In genomic region chr10:491667-492424, GRCh38 we compare ENCODE assay signal across 21 cellular contexts.
A peak's percentile ranks its signal among the peaks of the same experiment; 100 is the strongest.
DNase-seq lines count a peak whose midpoint lies in the region; TF ChIP-seq lines count a peak whose summit lies in the region.
"Had no signal": no experiment of that assay in that cellular context is flagged by ENCODE, and none has a peak within 500 bp of the region (broad histone marks: within the 10 kb centered on the region; RNA-seq: fewer than 3 reads in every experiment).

No MANE protein-coding gene starts in this region.

- DNase-seq in spleen (peak; percentile 48), medulla oblongata (ENCODE audit: extremely low spot score) (no peak), D341Med (ENCODE audit: low spot score) (no peak), NCI-H69 (lab: John Stamatoyannopoulos, UW) (no peak)
- DNase-seq in CD4-positive, alpha-beta memory T cell = no peak
- DNase-seq: AML-193; amniotic stem cell; GOT3; NCI-H187 treated with DMSO at 0.1 percent for 48 hours; NCI-H446 treated with DMSO at 0.1 percent for 48 hours; stimulated activated CD4-positive, alpha-beta T cell treated with anti-CD3 and anti-CD28 coated beads, Interleukin-4, amount 100 ng/mL, for 1 hour; T-helper 2 cell had no signal

- H3K4me1 Mint-ChIP-seq in CD4-positive, alpha-beta memory T cell = no peaks in the 10 kb centered on the region
- H3K4me1 Mint-ChIP-seq: activated T-helper 17 cell treated with anti-CD3 and anti-CD28 coated beads, Interleukin-2, amount 50 U/mL, for 72 hours had no signal

- CTCF ChIA-PET in CD4-positive, alpha-beta memory T cell (lab: Charles Lee; ENCODE audit: partially characterized antibody) = no interaction called here

- peaks cover 2 to 3% of the 10 kb centered on the region in 2 donors for H3K4me1 ChIP-seq in esophagus (ENCODE audit: control insufficient read depth in 2 of 2, insufficient read depth in 2 of 2, low read length in 1 of 2)
- H3K4me1 ChIP-seq in muscle layer of duodenum (ENCODE audit: control insufficient read depth in 1 of 2, insufficient read depth in 2 of 2, low read length in 2 of 2) = peaks cover 0 to 14% of the 10 kb centered on the region in 2 donors
- H3K4me1 ChIP-seq in spleen = peaks cover 0 to 9% (median 7%) of the 10 kb centered on the region in 6 donors
- H3K4me1 ChIP-seq in CD4-positive, alpha-beta memory T cell (ENCODE audit: insufficient read depth, low read length) = no peaks in the 10 kb centered on the region
- H3K4me1 ChIP-seq: Caco-2 had no signal

- 88% methylated on average over 16 of the region's 16 CpGs for WGBS in esophagus, 2 donors
- WGBS in spleen, 5 donors = 75 to 96% (median 90%) methylated on average over 15 to 16 of the region's 16 CpGs

- peaks cover 4 to 7% of the 10 kb centered on the region in 2 donors for H3K27me3 Mint-ChIP-seq in CD4-positive, alpha-beta memory T cell

- H3K36me3 ChIP-seq in esophagus (ENCODE audit: control insufficient read depth in 2 of 2, insufficient read depth in 2 of 2, low read length in 1 of 2) = no peaks in the 10 kb centered on the region
- H3K36me3 ChIP-seq in muscle layer of duodenum (ENCODE audit: control insufficient read depth in 1 of 2, insufficient read depth in 2 of 2, low read length in 2 of 2) = no peaks in the 10 kb centered on the region
- no peaks in the 10 kb centered on the region for H3K36me3 ChIP-seq in spleen
- no peaks in the 10 kb centered on the region for H3K36me3 ChIP-seq in CD4-positive, alpha-beta memory T cell (ENCODE audit: insufficient read depth, low read length)
- H3K36me3 ChIP-seq: neutrophil had no signal

- no peak for TF ChIP-seq POLR2A in spleen (IDR thresholded peaks at IDR 0.05)

- intact Hi-C loops in spleen (cut with DNase I; ENCODE audit: low total_unique reads) = no loop called here
- intact Hi-C loops in CD4-positive, alpha-beta memory T cell (cut with micrococcal nuclease) = no loop called here

- no peak overlapping the region for H3K27ac Mint-ChIP-seq in CD4-positive, alpha-beta memory T cell
- H3K27ac Mint-ChIP-seq: activated T-helper 17 cell treated with anti-CD3 and anti-CD28 coated beads, Interleukin-2, amount 50 U/mL, for 72 hours had no signal

- POLR2A ChIA-PET in CD4-positive, alpha-beta memory T cell (lab: Charles Lee; ENCODE audit: partially characterized antibody) = interaction anchor here (0.6 kb wide), 1 partner anchor 9 kb away, joined by 3 read pairs; no protein-coding TSS in a partner anchor

- H3K27ac ChIP-seq in VCaP (peak overlapping the region; percentile 76), esophagus (ENCODE audit: low read depth in 2 of 2, low read length in 1 of 2) (peak overlapping the region; percentile 66 to 89), muscle layer of duodenum (ENCODE audit: low read length) (peak overlapping the region; percentile 88), spleen (no peak overlapping the region)
- no peak overlapping the region for H3K27ac ChIP-seq in CD4-positive, alpha-beta memory T cell (ENCODE audit: low read depth, low read length)
- H3K27ac ChIP-seq: HL-60, neutrophil had no signal

- no peaks in the 10 kb centered on the region for H3K27me3 ChIP-seq in esophagus (ENCODE audit: control insufficient read depth in 1 of 2, insufficient read depth in 2 of 2, low read length in 2 of 2)
- H3K27me3 ChIP-seq in muscle layer of duodenum (ENCODE audit: low read depth, low read length) = no peaks in the 10 kb centered on the region
- peaks cover 0 to 26% (median 0%) of the 10 kb centered on the region in 7 donors for H3K27me3 ChIP-seq in spleen (replicated peaks in 1 of 7)
- peaks cover 3% of the 10 kb centered on the region for H3K27me3 ChIP-seq in CD4-positive, alpha-beta memory T cell (ENCODE audit: insufficient read depth, low read length)

- no peaks in the 10 kb centered on the region for H3K9me3 Mint-ChIP-seq in CD4-positive, alpha-beta memory T cell
- H3K9me3 Mint-ChIP-seq: activated T-helper 17 cell treated with anti-CD3 and anti-CD28 coated beads, Interleukin-2, amount 50 U/mL, for 72 hours had no signal

- no peaks in the 10 kb centered on the region for H3K36me3 Mint-ChIP-seq in CD4-positive, alpha-beta memory T cell

- TF ChIP-seq CTCF in VCaP (conservative IDR thresholded peaks at IDR 0.05) (no peak), spleen (IDR thresholded peaks at IDR 0.05 in 8 of 11, conservative IDR thresholded peaks at IDR 0.05 in 3 of 11) (no peak)

- H3K4me3 ChIP-seq in esophagus (ENCODE audit: low read depth in 1 of 2, low read length in 2 of 2) = no peak overlapping the region
- no peak overlapping the region for H3K4me3 ChIP-seq in muscle layer of duodenum (ENCODE audit: low read depth in 1 of 2, low read length in 2 of 2)
- no peak overlapping the region for H3K4me3 ChIP-seq in spleen
- H3K4me3 ChIP-seq in CD4-positive, alpha-beta memory T cell (ENCODE audit: low read length in 2 of 2) = no peak overlapping the region
- H3K4me3 ChIP-seq: K562, lung had no signal

- no peak overlapping the region for H3K4me3 Mint-ChIP-seq in CD4-positive, alpha-beta memory T cell
- H3K4me3 Mint-ChIP-seq: activated T-helper 17 cell treated with anti-CD3 and anti-CD28 coated beads, Interleukin-2, amount 50 U/mL, for 72 hours had no signal

- no peaks in the 10 kb centered on the region for H3K9me3 ChIP-seq in esophagus (ENCODE audit: control insufficient read depth in 2 of 2, insufficient read depth in 1 of 2, low read depth in 1 of 2, low read length in 1 of 2)
- H3K9me3 ChIP-seq in muscle layer of duodenum (ENCODE audit: control insufficient read depth in 1 of 2, low read length in 2 of 2) = no peaks in the 10 kb centered on the region
- no peaks in the 10 kb centered on the region for H3K9me3 ChIP-seq in spleen
- H3K9me3 ChIP-seq in CD4-positive, alpha-beta memory T cell (ENCODE audit: control insufficient read depth in 1 of 2, low read length in 2 of 2) = no peaks in the 10 kb centered on the region
- H3K9me3 ChIP-seq: Caco-2, neutrophil had no signal

Comparison
In these comparisons a context has a peak if more than half of its experiments do, and no peak if none do; other contexts are left out.
1. H3K27ac ChIP-seq: peak in VCaP (single experiment), esophagus (2 of 2) and muscle layer of duodenum (single experiment); none in spleen (0 of 8) and CD4-positive, alpha-beta memory T cell (single experiment).